Comparison of ENCODE assay signal across 8 cellular contexts in genomic region chr4:185203380-185204237, GRCh38. TPM values are rescaled to one million over a fixed set of nuclear protein-coding genes. Genes with fewer than 3 reads are reported as not detected.
DNase-seq lines count a peak whose midpoint lies in the region; ATAC-seq and TF ChIP-seq lines count a peak whose summit lies in the region.

CFAP97 (minus strand) TSS chr4:185204000; CDS start chr4:185191196, 12,804 bp downstream.

- H3K4me3 ChIP-seq in AG04449 (ENCODE audit: low read depth, low read length) (peak within 1 kb of the TSS; percentile 65), choroid plexus epithelial cell (ENCODE audit: low read depth, low read length) (peak within 1 kb of the TSS; percentile 69)

- no peak for TF ChIP-seq CTCF in AG04449 (IDR thresholded peaks at IDR 0.05; ENCODE audit: insufficient read depth, low read length, missing control alignments)
- no peak for TF ChIP-seq CTCF in choroid plexus epithelial cell (conservative IDR thresholded peaks at IDR 0.05; ENCODE audit: low read depth, low read length)

- peak within 1 kb of the TSS; percentile 97 for H3K27ac Mint-ChIP-seq in activated CD4-positive, alpha-beta T cell treated with anti-CD3 and anti-CD28 coated beads for 36 hours

- no peaks in the 10 kb centered on the region for H3K9me3 Mint-ChIP-seq in activated CD4-positive, alpha-beta T cell treated with anti-CD3 and anti-CD28 coated beads for 36 hours (ENCODE audit: low read depth)

- peak; percentile 86 for ATAC-seq in GM18520 (IDR thresholded peaks at IDR 0.05; ENCODE audit: unreplicated experiment)
- peak; percentile 52 for ATAC-seq in HG03060 (IDR thresholded peaks at IDR 0.05; ENCODE audit: low read depth, unreplicated experiment)
- peak; percentile 85 for ATAC-seq in activated CD4-positive, alpha-beta T cell treated with anti-CD3 and anti-CD28 coated beads for 36 hours

- DNase-seq in AG04449 (ENCODE audit: low read depth, low spot score) (no peak), NCI-H345 (lab: John Stamatoyannopoulos, UW) (peak; percentile 62), choroid plexus epithelial cell (ENCODE audit: low read depth) (peak; percentile 94), kidney tubule cell (ENCODE audit: low spot score) (peak; percentile 89)
- DNase-seq in activated CD4-positive, alpha-beta T cell treated with anti-CD3 and anti-CD28 coated beads for 36 hours, result peak; percentile 82
- peak; percentile 51 to 65 for DNase-seq in stimulated activated CD4-positive, alpha-beta T cell treated with anti-CD3 and anti-CD28 coated beads, Interleukin-15, amount 100 ng/mL, for 48 hours (ENCODE audit: low read depth in 2 of 2)

- CTCF ChIA-PET in AG04449 (lab: Yijun Ruan, JAX), result interaction anchor here (2.0 kb wide), 1 partner anchor 20 kb away, joined by 9 read pairs; no protein-coding TSS in a partner anchor
- CTCF ChIA-PET in activated CD4-positive, alpha-beta T cell treated with anti-CD3 and anti-CD28 coated beads for 36 hours (lab: Charles Lee), result interaction anchor here (0.6 to 3.3 kb wide), 3 partner anchors 20 to 1685 kb away, joined by 3 to 20 read pairs (median 5); no protein-coding TSS in a partner anchor

- peak within 1 kb of the TSS; percentile 94 for H3K4me3 Mint-ChIP-seq in activated CD4-positive, alpha-beta T cell treated with anti-CD3 and anti-CD28 coated beads for 36 hours

- POLR2A ChIA-PET in AG04449 (lab: Yijun Ruan, JAX), result interaction anchor here (1.1 kb wide), 1 partner anchor 193 kb away, joined by 3 read pairs; the partner anchor contains the start of gene ANKRD37
- POLR2A ChIA-PET in activated CD4-positive, alpha-beta T cell treated with anti-CD3 and anti-CD28 coated beads for 36 hours (lab: Charles Lee), result interaction anchor here (0.7 kb wide), 1 partner anchor 289 kb away, joined by 3 read pairs; no protein-coding TSS in a partner anchor

- H3K36me3 Mint-ChIP-seq in activated CD4-positive, alpha-beta T cell treated with anti-CD3 and anti-CD28 coated beads for 36 hours (ENCODE audit: low read depth), result peaks cover 21% of the 10 kb centered on the region

- intact Hi-C loops in activated CD4-positive, alpha-beta T cell treated with anti-CD3 and anti-CD28 coated beads for 36 hours (cut with DNase I, micrococcal nuclease), result loop anchor here (1.0 to 5.0 kb wide), 9 partner anchors 60 to 1701 kb away; partner anchors contain the start of genes ANKRD37 (in 2 of the 2), SLC25A4 (in 2 of the 2), UFSP2 (in 2 of the 2) and CASP3 (in 1 of the 2)

- no peaks in the 10 kb centered on the region for H3K27me3 Mint-ChIP-seq in activated CD4-positive, alpha-beta T cell treated with anti-CD3 and anti-CD28 coated beads for 36 hours

- peaks cover 41% of the 10 kb centered on the region for H3K4me1 Mint-ChIP-seq in activated CD4-positive, alpha-beta T cell treated with anti-CD3 and anti-CD28 coated beads for 36 hours

RNA-seq across cellular contexts. Expression of gene CFAP97, which starts in this region (rescaled TPM):
- 10 to 100 TPM; 54.6 to 81.8 TPM for total RNA-seq in activated CD4-positive, alpha-beta T cell treated with anti-CD3 and anti-CD28 coated beads for 36 hours
